1 cellular context compared by ENCODE assay signal in genomic region chr9:5843450-5844249, GRCh38.
TF ChIP-seq lines count a peak whose summit lies in the region.

No MANE protein-coding gene starts in this region.

TF ChIP-seq in HepG2, 621 proteins besides CTCF, POLR2A, EP300 and RAD21 (continued from another document and continues in another):
- TF ChIP-seq UBTF (CRISPR knock-in tag; IDR thresholded peaks at IDR 0.05), result no peak
- no peak; the same call in 1 of the 2 replicates for TF ChIP-seq ZNF331 (CRISPR knock-in tag; IDR thresholded peaks at IDR 0.05)
- TF ChIP-seq HMGXB4 (CRISPR knock-in tag; IDR thresholded peaks at IDR 0.05; ENCODE audit: borderline replicate concordance in 1 of 2, low read depth in 1 of 2), result peak in 1 of 2 experiments; percentile 64; a peak in 1 of 4 replicates
- TF ChIP-seq ZHX2 (IDR thresholded peaks at IDR 0.05; ENCODE audit: low read depth), result no peak
- no peak for TF ChIP-seq ZHX2 (CRISPR knock-in tag; IDR thresholded peaks at IDR 0.05; ENCODE audit: borderline replicate concordance)
- 0 out of 2 replicates have a peak, but pooled peaks have one; percentile 36 for TF ChIP-seq YEATS2 (CRISPR knock-in tag; IDR thresholded peaks at IDR 0.05; ENCODE audit: borderline replicate concordance)
- no peak for TF ChIP-seq ZNF589 (CRISPR knock-in tag; conservative IDR thresholded peaks at IDR 0.05)
- no peak for TF ChIP-seq SATB2 (CRISPR knock-in tag; IDR thresholded peaks at IDR 0.05)
- no peak for TF ChIP-seq ESRRA (CRISPR knock-in tag; IDR thresholded peaks at IDR 0.05; ENCODE audit: low read depth)
- no peak for TF ChIP-seq ZNF382 (CRISPR knock-in tag; IDR thresholded peaks at IDR 0.05; ENCODE audit: borderline replicate concordance)
- TF ChIP-seq PRDM4 (CRISPR knock-in tag; IDR thresholded peaks at IDR 0.05; ENCODE audit: borderline replicate concordance), result no peak
- peak; percentile 77 for TF ChIP-seq MIXL1 (CRISPR knock-in tag; IDR thresholded peaks at IDR 0.05)
- TF ChIP-seq HINFP (CRISPR knock-in tag; IDR thresholded peaks at IDR 0.05; ENCODE audit: low read depth), result no peak
- no peak for TF ChIP-seq ZNF83 (CRISPR knock-in tag; IDR thresholded peaks at IDR 0.05; ENCODE audit: borderline replicate concordance)
- TF ChIP-seq XBP1 (CRISPR knock-in tag; IDR thresholded peaks at IDR 0.05), result no peak
- TF ChIP-seq HBP1 (CRISPR knock-in tag; IDR thresholded peaks at IDR 0.05; ENCODE audit: low read depth), result no peak
- TF ChIP-seq HMGXB3 (CRISPR knock-in tag; IDR thresholded peaks at IDR 0.05; ENCODE audit: borderline replicate concordance), result no peak
- peak; percentile 81 for TF ChIP-seq GATAD2A (CRISPR knock-in tag; IDR thresholded peaks at IDR 0.05)
- TF ChIP-seq MBNL3 (CRISPR knock-in tag; conservative IDR thresholded peaks at IDR 0.05), result no peak
